ENCODE assay signal across 8 cellular contexts in the genomic region with DNA sequence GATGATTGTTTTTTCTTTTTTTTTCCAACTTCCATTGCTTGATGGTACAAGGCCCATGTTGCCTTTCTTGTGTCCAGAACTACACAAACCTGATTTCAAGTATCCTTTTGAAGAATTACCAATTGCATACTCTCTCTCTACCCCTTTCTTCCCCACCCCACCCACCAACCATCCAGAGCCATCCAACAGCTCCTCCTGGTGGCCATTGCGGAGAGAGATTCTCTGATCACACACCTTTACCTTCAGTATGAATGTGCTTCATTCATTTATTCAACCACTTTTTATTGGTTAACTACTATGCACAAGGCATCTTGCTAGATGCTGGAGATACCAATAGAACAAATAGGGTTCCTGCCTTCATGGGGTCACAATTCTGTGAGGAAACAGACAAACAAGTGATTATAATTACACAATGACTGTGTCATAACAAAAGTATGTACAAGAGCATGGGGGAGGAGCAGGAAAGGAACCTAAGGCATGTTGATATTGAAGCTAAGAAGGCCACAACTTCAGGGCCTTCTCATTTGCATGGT.
DNase-seq lines count a peak whose midpoint lies in the region; ATAC-seq and TF ChIP-seq lines count a peak whose summit lies in the region.

No MANE protein-coding gene starts in this region.

- ATAC-seq in left lung (peak; percentile 91), HG02938 (IDR thresholded peaks at IDR 0.05; ENCODE audit: unreplicated experiment) (no peak)

- POLR2A ChIA-PET in HEK293T (lab: Yijun Ruan, JAX), result no interaction called here
- POLR2A ChIA-PET in RWPE1 (lab: Yijun Ruan, JAX; ENCODE audit: low non-redundant PET), result interaction anchor here (0.6 kb wide), 1 partner anchor 31 kb away, joined by 4 read pairs; no protein-coding TSS in a partner anchor

- in situ Hi-C loops in Caki2 (cut with HindIII; ENCODE audit: low pct_unique_long_range_greater_than_20kb, low sequenced_read_pairs), result no loop called here
- in situ Hi-C loops in brain microvascular endothelial cell (cut with HindIII; ENCODE audit: low pct_ligation_motif_present, low sequenced_read_pairs), result no loop called here

- no peak for TF ChIP-seq EP300 in stomach (IDR thresholded peaks at IDR 0.05)

- no peak overlapping the region for H3K4me3 ChIP-seq in brain microvascular endothelial cell (ENCODE audit: low read depth, low read length)
- no peak overlapping the region for H3K4me3 ChIP-seq in left lung
- no peak overlapping the region for H3K4me3 ChIP-seq in stomach

- H3K27ac ChIP-seq in RWPE1 (no peak overlapping the region), brain microvascular endothelial cell (peak overlapping the region; percentile 34), left lung (no peak overlapping the region), stomach (no peak overlapping the region)

- H3K9me3 ChIP-seq in left lung (no peaks in the 10 kb centered on the region), stomach (no peaks in the 10 kb centered on the region)

- H3K4me1 ChIP-seq in left lung (no peaks in the 10 kb centered on the region), stomach (peaks cover 0 to 6% (median 0%) of the 10 kb centered on the region in 4 donors)

- no peak for TF ChIP-seq POLR2A in stomach (IDR thresholded peaks at IDR 0.05)

- H3K36me3 ChIP-seq in brain microvascular endothelial cell (replicated peaks), result no peaks in the 10 kb centered on the region
- no peaks in the 10 kb centered on the region for H3K36me3 ChIP-seq in left lung
- H3K36me3 ChIP-seq in stomach, result no peaks in the 10 kb centered on the region

- CTCF ChIA-PET in HEK293T (lab: Yijun Ruan, JAX), result interaction anchor here (0.6 to 3.8 kb wide), 10 partner anchors 9 to 328 kb away, joined by 3 to 28 read pairs (median 4); no protein-coding TSS in a partner anchor
- CTCF ChIA-PET in RWPE1 (lab: Yijun Ruan, JAX), result interaction anchor here (0.5 to 0.7 kb wide), 7 partner anchors 12 to 162 kb away, joined by 3 to 4 read pairs (median 3); no protein-coding TSS in a partner anchor

- intact Hi-C loops in left lung (cut with DNase I), result loop anchor here in 1 of 2 donors (5.0 kb wide), 1 partner anchor 325 kb away; no protein-coding TSS in a partner anchor
- intact Hi-C loops in stomach (cut with DNase I; ENCODE audit: low total_unique reads), result loop anchor here (5.0 kb wide), 2 partner anchors 315 to 330 kb away; a partner anchor contains a TSS

- peak; percentile 79 for DNase-seq in Caki2 (ENCODE audit: low read depth)
- peak; percentile 53 for DNase-seq in HEK293T (ENCODE audit: extremely low spot score)
- DNase-seq in RWPE1 (ENCODE audit: low spot score), result peak; percentile 43
- peak; percentile 55 for DNase-seq in brain microvascular endothelial cell
- peak in 1 of 2 donors; percentile 40 for DNase-seq in left lung
- peak; percentile 42 for DNase-seq in stomach
- DNase-seq in mesenteric fat pad (ENCODE audit: low spot score), result no peak

- H3K27me3 ChIP-seq in brain microvascular endothelial cell (replicated peaks) (no peaks in the 10 kb centered on the region), left lung (no peaks in the 10 kb centered on the region), stomach (no peaks in the 10 kb centered on the region)

- TF ChIP-seq CTCF in RWPE1 (conservative IDR thresholded peaks at IDR 0.05; ENCODE audit: low read depth), result no peak; the same call in 1 of the 2 replicates
- peak; percentile 89 for TF ChIP-seq CTCF in brain microvascular endothelial cell (IDR thresholded peaks at IDR 0.05; ENCODE audit: low read depth, low read length, missing control alignments)
- TF ChIP-seq CTCF in left lung (IDR thresholded peaks at IDR 0.05), result peak; percentile 42 to 61
- peak in 5 of 7 experiments; percentile 41 to 85 (median 58) for TF ChIP-seq CTCF in stomach (IDR thresholded peaks at IDR 0.05)

- WGBS in stomach, 5 donors, result 12 to 48% (median 28%) methylated on average over 1 of the region's 1 CpG

TF ChIP-seq in HEK293T, 16 proteins besides CTCF, POLR2A, EP300 and RAD21:
- TF ChIP-seq NFRKB (IDR thresholded peaks at IDR 0.05) (no peak), FOXK2 (IDR thresholded peaks at IDR 0.05) (no peak), ELF4 (IDR thresholded peaks at IDR 0.05) (no peak), TARDBP (IDR thresholded peaks at IDR 0.05) (no peak), CTBP1 (IDR thresholded peaks at IDR 0.05; ENCODE audit: borderline replicate concordance) (no peak)
